ENCODE assay signal across 10 cellular contexts in the genomic region with DNA sequence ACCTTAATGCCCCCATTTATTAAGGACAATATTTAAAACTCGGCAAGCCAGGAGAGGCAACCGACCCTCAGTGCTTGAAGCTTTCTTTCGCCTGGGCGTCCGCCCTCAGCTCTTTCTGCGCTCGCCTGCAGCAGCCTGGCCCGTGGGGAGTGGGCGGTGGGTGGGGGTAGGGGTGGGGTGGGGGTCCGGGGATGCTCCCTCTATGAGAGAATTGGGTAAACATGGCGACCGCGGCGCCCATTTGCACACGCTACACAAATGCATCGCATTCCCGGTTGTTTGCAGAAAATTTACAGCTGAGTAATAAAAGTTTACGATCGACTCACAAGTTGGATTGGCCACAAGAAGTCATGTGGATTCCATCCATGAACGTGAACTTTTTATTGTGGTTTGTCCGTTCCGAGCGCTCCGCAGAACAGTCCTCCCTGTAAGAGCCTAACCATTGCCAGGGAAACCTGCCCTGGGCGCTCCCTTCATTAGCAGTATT. TPM values are rescaled to one million over a fixed set of nuclear protein-coding genes. Genes with fewer than 3 reads are reported as not detected.
A peak's percentile ranks its signal among the peaks of the same experiment; 100 is the strongest.
DNase-seq lines count a peak whose midpoint lies in the region; ATAC-seq lines count a peak whose summit lies in the region.
"Had no signal": no experiment of that assay in that cellular context is flagged by ENCODE, and none has a peak within 500 bp of the region (broad histone marks: within the 10 kb centered on the region; RNA-seq: fewer than 3 reads in every experiment).

No MANE protein-coding gene starts in this region.

- H3K9me3 ChIP-seq in skeletal muscle satellite cell (replicated peaks; ENCODE audit: low read length) = no peaks in the 10 kb centered on the region
- H3K9me3 ChIP-seq: upper lobe of left lung had no signal

- intact Hi-C loops in left ventricle myocardium superior (cut with micrococcal nuclease) = no loop called here

- H3K4me3 ChIP-seq in skeletal muscle satellite cell (ENCODE audit: low read length) = peak overlapping the region; percentile 86

- no peaks in the 10 kb centered on the region for H3K27me3 ChIP-seq in skeletal muscle satellite cell (ENCODE audit: control insufficient read depth, insufficient read depth, low read length)

- ATAC-seq in central memory CD8-positive, alpha-beta T cell (replicated peaks; ENCODE audit: extremely low read depth, poor library complexity, severe bottlenecking) = no peak
- ATAC-seq in GM21515 (IDR thresholded peaks at IDR 0.05; ENCODE audit: unreplicated experiment) (no peak), left ventricle myocardium superior (no peak)
- ATAC-seq: activated CD4-positive, CD25-positive, alpha-beta regulatory T cell treated with anti-CD3 and anti-CD28 coated beads, Interleukin-2, amount 50 U/mL, for 24 hours had no signal

- DNase-seq in G401 (ENCODE audit: low spot score) (peak; percentile 57), NCI-H2196 (lab: John Stamatoyannopoulos, UW; ENCODE audit: unreplicated experiment) (peak; percentile 68), left ventricle myocardium superior (no peak), COR-L47 (lab: John Stamatoyannopoulos, UW) (no peak)
- DNase-seq in central memory CD8-positive, alpha-beta T cell (ENCODE audit: low spot score in 2 of 2) = no peak
- no peak for DNase-seq in central memory CD4-positive, alpha-beta T cell

- H3K9ac ChIP-seq in skeletal muscle satellite cell (ENCODE audit: low read depth, low read length) = peak overlapping the region; percentile 96

- H3K4me1 ChIP-seq in skeletal muscle satellite cell (ENCODE audit: control insufficient read depth, insufficient read depth, low read length) = peaks cover 63% of the 10 kb centered on the region

- no peaks in the 10 kb centered on the region for H3K9me3 Mint-ChIP-seq in central memory CD8-positive, alpha-beta T cell

- peaks cover 15% of the 10 kb centered on the region for H3K36me3 Mint-ChIP-seq in central memory CD8-positive, alpha-beta T cell (ENCODE audit: insufficient read depth)

- H3K36me3 ChIP-seq in skeletal muscle satellite cell (ENCODE audit: insufficient read depth, low read length) = peaks cover 1% of the 10 kb centered on the region
- H3K36me3 ChIP-seq: upper lobe of left lung had no signal

- in situ Hi-C loops in G401 (cut with HindIII; ENCODE audit: low sequenced_read_pairs) = loop anchor here (25.0 kb wide), 1 partner anchor 171 kb away; the partner anchor contains the start of gene SMUG1

- H3K4me1 Mint-ChIP-seq in central memory CD8-positive, alpha-beta T cell = peaks cover 35% of the 10 kb centered on the region

- peak overlapping the region; percentile 94 for H3K4me2 ChIP-seq in skeletal muscle satellite cell (ENCODE audit: low read length)

- peaks cover 49% of the 10 kb centered on the region for H3K27me3 Mint-ChIP-seq in central memory CD8-positive, alpha-beta T cell

- H3K27ac Mint-ChIP-seq in central memory CD8-positive, alpha-beta T cell (ENCODE audit: low read depth) = no peak overlapping the region

- H3K4me3 Mint-ChIP-seq in central memory CD8-positive, alpha-beta T cell = peak overlapping the region; percentile 81

RNA-seq across cellular contexts. Expression of gene HOXC8, which starts 7.7 kb away (rescaled TPM):
- 0.07 and 0.18 TPM in 2 replicates for total RNA-seq in G401 (2014; rRNA removed; shearing (Covaris generic))
- total RNA-seq in skeletal muscle satellite cell (2012; rRNA removed) = 3.1 and 4.8 TPM in 2 replicates
- not detected for total RNA-seq in left ventricle myocardium superior
- total RNA-seq: upper lobe of left lung had no signal

RNA-seq across cellular contexts. Expression of gene HOXC6, which starts 11.7 kb away (rescaled TPM):
- total RNA-seq in G401 (2014; rRNA removed; shearing (Covaris generic)) = 3.7 and 4.1 TPM in 2 replicates
- total RNA-seq in skeletal muscle satellite cell (2012; rRNA removed) = 2.5 and 4.6 TPM in 2 replicates
- total RNA-seq in left ventricle myocardium superior = 0.15 TPM

RNA-seq across cellular contexts. Expression of gene HOXC5, which starts 16.3 kb away (rescaled TPM):
- total RNA-seq in G401 (2014; rRNA removed; shearing (Covaris generic)) = not detected in 2 replicates
- 1.1 and 1.3 TPM in 2 replicates for total RNA-seq in skeletal muscle satellite cell (2012; rRNA removed)
- not detected for total RNA-seq in left ventricle myocardium superior

RNA-seq across cellular contexts. Expression of gene HOXC9, which starts 16.6 kb away (rescaled TPM):
- total RNA-seq in G401 (2014; rRNA removed; shearing (Covaris generic)) = 17.3 and 18.7 TPM in 2 replicates
- 4.1 and 7.6 TPM in 2 replicates for total RNA-seq in skeletal muscle satellite cell (2012; rRNA removed)
- total RNA-seq in left ventricle myocardium superior = not detected

RNA-seq across cellular contexts. Expression of gene HOXC10, which starts 31.6 kb away (rescaled TPM):
- total RNA-seq in G401 (2014; rRNA removed; shearing (Covaris generic)) = 16.7 and 48.6 TPM in 2 replicates
- 1.8 and 3.7 TPM in 2 replicates for total RNA-seq in skeletal muscle satellite cell (2012; rRNA removed)
- not detected for total RNA-seq in left ventricle myocardium superior
- total RNA-seq: upper lobe of left lung had no signal

Comparison
In these comparisons a context has a peak if more than half of its experiments do, and no peak if none do; other contexts are left out.
1. DNase-seq: peak in G401 (single experiment) and NCI-H2196 (single experiment); none in central memory CD8-positive, alpha-beta T cell (0 of 2), central memory CD4-positive, alpha-beta T cell (single experiment), left ventricle myocardium superior (single experiment) and COR-L47 (single experiment).